Comparison of ENCODE assay signal across 1 cellular context in genomic region chr17:82703935-82704865, GRCh38.
TF ChIP-seq lines count a peak whose summit lies in the region.

No MANE protein-coding gene starts in this region.

TF ChIP-seq in HEK293, 187 proteins besides CTCF, POLR2A, EP300 and RAD21 (continued from another document):
- TF ChIP-seq ZSCAN30 (tag by site-specific recombination; IDR thresholded peaks at IDR 0.05): no peak
- TF ChIP-seq ZNF785 (tag by site-specific recombination; IDR thresholded peaks at IDR 0.05): no peak
- no peak for TF ChIP-seq ZNF433 (tag by site-specific recombination; IDR thresholded peaks at IDR 0.05; ENCODE audit: low read depth)
- no peak for TF ChIP-seq ZNF544 (tag by site-specific recombination; IDR thresholded peaks at IDR 0.05)
- TF ChIP-seq ZNF416 (tag by site-specific recombination; IDR thresholded peaks at IDR 0.05): no peak
